1 cellular context compared by ENCODE assay signal in genomic region chr18:6022089-6022444, GRCh38.
TF ChIP-seq lines count a peak whose summit lies in the region.

No MANE protein-coding gene starts in this region.

TF ChIP-seq in IMR-90, 13 proteins besides CTCF, POLR2A, EP300 and RAD21 (continued from another document):
- no peak for TF ChIP-seq USF2 (IDR thresholded peaks at IDR 0.05; ENCODE audit: low read depth, low read length)
- TF ChIP-seq RCOR1 (IDR thresholded peaks at IDR 0.05; ENCODE audit: insufficient replicate concordance, low read length), result no peak
- TF ChIP-seq MAZ (IDR thresholded peaks at IDR 0.05; ENCODE audit: borderline replicate concordance, low read depth, low read length), result no peak
- no peak for TF ChIP-seq MXI1 (IDR thresholded peaks at IDR 0.05; ENCODE audit: borderline replicate concordance, low read depth, low read length)
- TF ChIP-seq SMC3 (IDR thresholded peaks at IDR 0.05; ENCODE audit: low read depth, low read length), result no peak
- no peak for TF ChIP-seq ELK1 (IDR thresholded peaks at IDR 0.05; ENCODE audit: borderline replicate concordance, low read depth, low read length)
- TF ChIP-seq CHD1 (IDR thresholded peaks at IDR 0.05; ENCODE audit: low read depth, low read length), result no peak
- no peak for TF ChIP-seq MAFK (IDR thresholded peaks at IDR 0.05; ENCODE audit: low read depth, low read length)
- TF ChIP-seq BHLHE40 (IDR thresholded peaks at IDR 0.05; ENCODE audit: low read depth, low read length), result no peak
- TF ChIP-seq FOS (IDR thresholded peaks at IDR 0.05; ENCODE audit: low read depth, low read length), result no peak
